ENCODE assay signal across 17 cellular contexts in the genomic region with DNA sequence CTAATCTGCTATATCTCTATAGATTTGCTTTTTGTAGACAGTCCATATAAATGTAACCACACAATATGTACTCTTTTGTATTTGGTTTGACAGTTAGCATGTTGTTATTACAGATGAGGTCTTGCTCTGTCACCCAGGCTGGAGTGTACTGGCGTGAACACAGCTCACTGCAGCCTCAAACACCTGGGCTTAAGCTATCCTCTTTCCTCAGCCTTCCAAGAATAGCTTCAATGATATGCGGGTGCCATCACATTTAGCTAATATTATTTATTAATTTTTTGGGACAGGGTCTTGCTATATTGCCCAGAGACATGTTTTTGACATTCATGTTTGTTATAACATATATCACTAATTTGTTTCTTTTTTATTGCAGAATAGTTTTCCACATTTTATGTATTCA. TPM values are rescaled to one million over a fixed set of nuclear protein-coding genes. Genes with fewer than 3 reads are reported as not detected.
DNase-seq lines count a peak whose midpoint lies in the region; ATAC-seq and TF ChIP-seq lines count a peak whose summit lies in the region.
"Had no signal": no experiment of that assay in that cellular context is flagged by ENCODE, and none has a peak within 500 bp of the region (broad histone marks: within the 10 kb centered on the region; RNA-seq: fewer than 3 reads in every experiment).

No MANE protein-coding gene starts in this region.

- peak overlapping the region; percentile 57 for H3K4ac ChIP-seq in trophoblast cell (ENCODE audit: low read depth, low read length)

- H3K27me3 Mint-ChIP-seq in brain = no peaks in the 10 kb centered on the region
- H3K27me3 Mint-ChIP-seq: CD4-positive, alpha-beta memory T cell had no signal

- H3K27ac Mint-ChIP-seq in brain = peak overlapping the region in 3 of 5 experiments; percentile 15 to 31 (median 18)
- H3K27ac Mint-ChIP-seq: CD14-positive monocyte; CD4-positive, alpha-beta memory T cell had no signal

- WGBS in trophoblast cell (ENCODE audit: extremely low coverage, insufficient coverage, insufficient read length) = no CpG with 5 or more reads among the region's 2 CpGs

- no peak for TF ChIP-seq CTCF in DND-41 (IDR thresholded peaks at IDR 0.05; ENCODE audit: borderline replicate concordance, extremely low read depth, low read length, poor library complexity, severe bottlenecking)
- TF ChIP-seq CTCF in brain (conservative IDR thresholded peaks at IDR 0.05) = no peak

- H2BK120ac ChIP-seq in trophoblast cell (ENCODE audit: insufficient read depth, low read length, poor library complexity) = no peak overlapping the region

- H3K27me3 ChIP-seq in DND-41 (ENCODE audit: insufficient read depth, low read length, poor library complexity) (no peaks in the 10 kb centered on the region), HUES48 (ENCODE audit: control insufficient read depth, insufficient read depth, low read length) (no peaks in the 10 kb centered on the region), trophoblast cell (ENCODE audit: insufficient read depth, low read length) (no peaks in the 10 kb centered on the region)
- H3K27me3 ChIP-seq: BLaER1 had no signal

- H3K9me3 ChIP-seq in DND-41 (ENCODE audit: insufficient read depth, low read length, severe bottlenecking) = no peaks in the 10 kb centered on the region
- H3K9me3 ChIP-seq in HUES48 (ENCODE audit: control insufficient read depth, insufficient read depth, low read length) = no peaks in the 10 kb centered on the region
- H3K9me3 ChIP-seq in trophoblast cell (ENCODE audit: insufficient read depth, low read depth, low read length) = no peaks in the 10 kb centered on the region
- H3K9me3 ChIP-seq: BLaER1, HAP-1 had no signal

- no peak overlapping the region for H3K23ac ChIP-seq in trophoblast cell (ENCODE audit: low read length)

- H4K20me1 ChIP-seq in DND-41 (ENCODE audit: insufficient read depth, low read length) = peaks cover 87% of the 10 kb centered on the region

- peak; percentile 47; the same call in 1 of the 3 replicates for ATAC-seq in DND-41 (ENCODE audit: insufficient read depth, low read depth)
- ATAC-seq: GM12878, HepG2 had no signal

- H3K79me2 ChIP-seq in DND-41 (ENCODE audit: insufficient read depth, low read length) = peaks cover 100% of the 10 kb centered on the region
- peaks cover 6% of the 10 kb centered on the region for H3K79me2 ChIP-seq in trophoblast cell (ENCODE audit: control insufficient read depth, insufficient read depth, low read length, poor library complexity)

- peaks cover 3% of the 10 kb centered on the region for H3K36me3 Mint-ChIP-seq in brain
- H3K36me3 Mint-ChIP-seq: CD14-positive monocyte; CD4-positive, alpha-beta memory T cell had no signal

- H4K8ac ChIP-seq in trophoblast cell (ENCODE audit: low read depth, low read length) = no peak overlapping the region

- no peak overlapping the region for H3K18ac ChIP-seq in trophoblast cell (ENCODE audit: low read length)

- H2AFZ ChIP-seq in DND-41 (ENCODE audit: low read depth, low read length) (no peak overlapping the region), trophoblast cell (ENCODE audit: insufficient read depth, low read length, poor library complexity) (no peak overlapping the region)

- H3K4me2 ChIP-seq in DND-41 (ENCODE audit: insufficient read depth, low read length) (no peak overlapping the region), trophoblast cell (ENCODE audit: low read length) (no peak overlapping the region)
- H3K4me2 ChIP-seq: BLaER1 had no signal

- no peaks in the 10 kb centered on the region for H3K9me3 Mint-ChIP-seq in brain
- H3K9me3 Mint-ChIP-seq: CD14-positive monocyte; CD4-positive, alpha-beta memory T cell had no signal

- H3K4me3 Mint-ChIP-seq in brain = peak overlapping the region in 1 of 5 experiments; percentile 29
- H3K4me3 Mint-ChIP-seq: CD14-positive monocyte had no signal

- no peak overlapping the region for H4K12ac ChIP-seq in trophoblast cell (ENCODE audit: low read depth, low read length)

- no peak overlapping the region for H2AK5ac ChIP-seq in trophoblast cell (ENCODE audit: low read length)

- no peak overlapping the region for H3K27ac ChIP-seq in DND-41 (ENCODE audit: low read length)
- peak overlapping the region; percentile 88 for H3K27ac ChIP-seq in HUES48 (ENCODE audit: low read depth, low read length)
- no peak overlapping the region for H3K27ac ChIP-seq in trophoblast cell (ENCODE audit: low read depth, low read length)
- H3K27ac ChIP-seq: BLaER1, HL-60 had no signal

- no peak overlapping the region for H3K4me3 ChIP-seq in DND-41 (ENCODE audit: low read depth in 1 of 2, low read length in 2 of 2)
- H3K4me3 ChIP-seq in HUES48 (ENCODE audit: low read depth, low read length) = no peak overlapping the region
- no peak overlapping the region for H3K4me3 ChIP-seq in trophoblast cell (ENCODE audit: low read depth, low read length)
- H3K4me3 ChIP-seq: BLaER1, GM12878, HAP-1 had no signal

- H2BK5ac ChIP-seq in trophoblast cell (ENCODE audit: low read depth, low read length, poor library complexity) = no peak overlapping the region

- DNase-seq in DND-41 (no peak), trophoblast cell (peak; percentile 40 to 75), SKM-1 (lab: John Stamatoyannopoulos, UW; ENCODE audit: unreplicated experiment) (no peak), HuH-7.5 (ENCODE audit: low spot score) (no peak), DMS153 (lab: John Stamatoyannopoulos, UW) (no peak)
- DNase-seq: 8988T; CD4-positive, alpha-beta memory T cell; DMS79 treated with DMSO at 0.1 percent for 48 hours; EL had no signal

- H3K36me3 ChIP-seq in DND-41 (ENCODE audit: insufficient read depth, low read length) (peaks cover 3% of the 10 kb centered on the region; the same call in 1 of the 2 replicates), HUES48 (ENCODE audit: control insufficient read depth, insufficient read depth, low read length) (no peaks in the 10 kb centered on the region), trophoblast cell (ENCODE audit: control insufficient read depth in 1 of 2, insufficient read depth in 2 of 2, low read length in 2 of 2) (no peaks in the 10 kb centered on the region)
- H3K36me3 ChIP-seq: BLaER1, HAP-1 had no signal

- no peak overlapping the region for H4K91ac ChIP-seq in trophoblast cell (ENCODE audit: low read depth, low read length)

- no peak overlapping the region for H3K9ac ChIP-seq in DND-41 (ENCODE audit: low read depth, low read length)
- H3K9ac ChIP-seq in HUES48 (ENCODE audit: low read depth, low read length) = no peak overlapping the region
- H3K9ac ChIP-seq in trophoblast cell (ENCODE audit: low read length) = no peak overlapping the region
- H3K9ac ChIP-seq: BLaER1 had no signal

- H3K4me1 ChIP-seq in DND-41 (ENCODE audit: insufficient read depth, low read length) (peaks cover 7% of the 10 kb centered on the region; the same call in 1 of the 2 replicates), HUES48 (ENCODE audit: control insufficient read depth, insufficient read depth, low read length) (peaks cover 84% of the 10 kb centered on the region), trophoblast cell (ENCODE audit: control insufficient read depth in 1 of 2, insufficient read depth in 2 of 2, low read length in 2 of 2) (peaks cover 0 to 2% of the 10 kb centered on the region in 2 experiments)

- no peak overlapping the region for H2BK12ac ChIP-seq in trophoblast cell (ENCODE audit: low read length)

- H3K14ac ChIP-seq in trophoblast cell (ENCODE audit: low read length) = no peak overlapping the region

- peaks cover 45% of the 10 kb centered on the region for H3K4me1 Mint-ChIP-seq in brain

- no peaks in the 10 kb centered on the region for H3K79me1 ChIP-seq in trophoblast cell (ENCODE audit: low read length)

RNA-seq across cellular contexts. Expression of a gene that starts 10.8 kb away (rescaled TPM):
- polyA plus RNA-seq in brain (ENCODE audit: insufficient read depth, low read depth, low replicate concordance) = 60.7 TPM
- 51.8 and 52.2 TPM in 2 replicates for polyA plus RNA-seq in trophoblast cell (2013)

RNA-seq across cellular contexts. Expression of a gene that starts 51.3 kb away (rescaled TPM):
- 59.3 TPM for polyA plus RNA-seq in brain (ENCODE audit: insufficient read depth, low read depth, low replicate concordance)
- 148 and 152 TPM in 2 replicates for polyA plus RNA-seq in trophoblast cell (2013)

Comparison
In these comparisons a context has a peak if more than half of its experiments do, and no peak if none do; other contexts are left out.
1. DNase-seq: peak in trophoblast cell (2 of 2); none in DND-41 (single experiment), SKM-1 (single experiment), HuH-7.5 (single experiment) and DMS153 (single experiment).